ENCODE assay signal across 11 cellular contexts in genomic region chr12:112347521-112347920, GRCh38. TPM values are rescaled to one million over a fixed set of nuclear protein-coding genes. Genes with fewer than 3 reads are reported as not detected.
DNase-seq lines count a peak whose midpoint lies in the region; ATAC-seq, FAIRE-seq and TF ChIP-seq lines count a peak whose summit lies in the region.
"Had no signal": no experiment of that assay in that cellular context is flagged by ENCODE, and none has a peak within 500 bp of the region (broad histone marks: within the 10 kb centered on the region; RNA-seq: fewer than 3 reads in every experiment).

No MANE protein-coding gene starts in this region.

- no peaks in the 10 kb centered on the region for H3K36me3 ChIP-seq in RWPE2 (ENCODE audit: low read depth)
- H3K36me3 ChIP-seq in prostate gland: no peaks in the 10 kb centered on the region
- H3K36me3 ChIP-seq: adrenal gland had no signal

- H3K9me3 ChIP-seq in RWPE2 (ENCODE audit: severe bottlenecking): no peaks in the 10 kb centered on the region
- no peaks in the 10 kb centered on the region for H3K9me3 ChIP-seq in prostate gland
- H3K9me3 ChIP-seq: adrenal gland had no signal

- H3K4me1 Mint-ChIP-seq in immature natural killer cell (peaks cover 36 to 75% of the 10 kb centered on the region in 2 donors), T-cell (peaks cover 46 to 57% (median 53%) of the 10 kb centered on the region in 3 donors)

- TF ChIP-seq CTCF in RWPE2 (IDR thresholded peaks at IDR 0.05; ENCODE audit: poor library complexity, severe bottlenecking) (no peak), foreskin keratinocyte (conservative IDR thresholded peaks at IDR 0.05) (no peak), prostate gland (IDR thresholded peaks at IDR 0.05) (no peak)

- H3K27me3 ChIP-seq in RWPE2 (ENCODE audit: insufficient read depth, poor library complexity, severe bottlenecking) (no peaks in the 10 kb centered on the region), foreskin keratinocyte (no peaks in the 10 kb centered on the region), prostate gland (replicated peaks; ENCODE audit: insufficient read depth) (no peaks in the 10 kb centered on the region)
- H3K27me3 ChIP-seq: adrenal gland had no signal

- ATAC-seq in RWPE2 (ENCODE audit: low read depth): peak; percentile 82
- ATAC-seq in foreskin keratinocyte: peak; percentile 95
- ATAC-seq in HG02678 (IDR thresholded peaks at IDR 0.05; ENCODE audit: unreplicated experiment): no peak
- ATAC-seq in T-cell (replicated peaks in 1 of 4): no peak

- TF ChIP-seq POLR2A in H54 (IDR thresholded peaks at IDR 0.05; ENCODE audit: low read depth, low read length) (no peak), prostate gland (IDR thresholded peaks at IDR 0.05) (no peak)

- CTCF ChIA-PET in T-cell (lab: Charles Lee): no interaction called here

- H3K27me3 Mint-ChIP-seq in immature natural killer cell (ENCODE audit: low read depth in 3 of 3) (no peaks in the 10 kb centered on the region), T-cell (no peaks in the 10 kb centered on the region)

- H3K4me3 Mint-ChIP-seq in immature natural killer cell (no peak overlapping the region), T-cell (no peak overlapping the region)

- FAIRE-seq in H54 (lab: Jason Lieb, UNC): peak; percentile 81

- H3K4me3 ChIP-seq in RWPE2 (ENCODE audit: severe bottlenecking): no peak overlapping the region
- no peak overlapping the region for H3K4me3 ChIP-seq in prostate gland
- H3K4me3 ChIP-seq: adrenal gland had no signal

- DNase-seq in DMS 273 treated with DMSO at 0.1 percent for 48 hours (lab: John Stamatoyannopoulos, UW): peak; percentile 80
- DNase-seq in H54 (ENCODE audit: insufficient read length, low spot score): peak; percentile 7
- no peak for DNase-seq in RWPE2 (ENCODE audit: low spot score)
- peak; percentile 52 to 75 for DNase-seq in foreskin keratinocyte
- DNase-seq in prostate gland (ENCODE audit: low spot score): no peak
- DNase-seq in immature natural killer cell: no peak
- no peak for DNase-seq in T-cell
- DNase-seq: adrenal gland, head of caudate nucleus had no signal

- WGBS in prostate gland: 75% methylated on average over 3 of the region's 3 CpGs

- no peaks in the 10 kb centered on the region for H3K9me3 Mint-ChIP-seq in immature natural killer cell
- no peaks in the 10 kb centered on the region for H3K9me3 Mint-ChIP-seq in T-cell

- H3K27ac Mint-ChIP-seq in immature natural killer cell (no peak overlapping the region), T-cell (no peak overlapping the region)

- intact Hi-C loops in prostate gland (cut with DNase I): no loop called here

- no peaks in the 10 kb centered on the region for H3K4me1 ChIP-seq in RWPE2 (ENCODE audit: insufficient read depth, poor library complexity, severe bottlenecking)
- H3K4me1 ChIP-seq in foreskin keratinocyte: peaks cover 4% of the 10 kb centered on the region
- no peaks in the 10 kb centered on the region for H3K4me1 ChIP-seq in prostate gland (replicated peaks)

- POLR2A ChIA-PET in T-cell (lab: Charles Lee): no interaction called here

- no peak overlapping the region for H3K27ac ChIP-seq in RWPE2 (ENCODE audit: poor library complexity, severe bottlenecking)
- H3K27ac ChIP-seq in foreskin keratinocyte: no peak overlapping the region
- no peak overlapping the region for H3K27ac ChIP-seq in prostate gland
- H3K27ac ChIP-seq: adrenal gland, VCaP had no signal

- no peaks in the 10 kb centered on the region for H3K36me3 Mint-ChIP-seq in immature natural killer cell
- H3K36me3 Mint-ChIP-seq in T-cell: no peaks in the 10 kb centered on the region

RNA-seq across cellular contexts. Expression of gene HECTD4, which starts 34.7 kb away (rescaled TPM):
- total RNA-seq in foreskin keratinocyte: 12.7 and 15.3 TPM in 2 replicates
- 6.4 and 6.7 TPM in 2 replicates for polyA plus RNA-seq in foreskin keratinocyte
- total RNA-seq in prostate gland: 10 to 100 TPM; 50.6 to 73.4 TPM
- polyA plus RNA-seq in immature natural killer cell: 1 to 10 TPM in 2 of 3 donors, under 1 TPM in 1; 0.76 to 8.5 (median 2.6) TPM
- 10 to 100 TPM; 49.7 to 58.5 (median 53.7) TPM for total RNA-seq in T-cell

Comparison
In these comparisons a context has a peak if more than half of its experiments do, and no peak if none do; other contexts are left out.
1. DNase-seq: peak in DMS 273 treated with DMSO at 0.1 percent for 48 hours (single experiment), H54 (single experiment) and foreskin keratinocyte (2 of 2); none in RWPE2 (single experiment), prostate gland (single experiment), immature natural killer cell (0 of 3) and T-cell (0 of 34).
2. ATAC-seq: peak in RWPE2 (single experiment) and foreskin keratinocyte (single experiment); none in HG02678 (single experiment) and T-cell (0 of 4).